ENCODE assay signal across 17 cellular contexts in genomic region chr11:70783821-70784220, GRCh38.
"Had no signal": no experiment of that assay in that cellular context is flagged by ENCODE, and none has a peak within 500 bp of the region (broad histone marks: within the 10 kb centered on the region; RNA-seq: fewer than 3 reads in every experiment).

No MANE protein-coding gene starts in this region.

- DNase-seq: colonic mucosa; cortex of kidney; effector CD4-positive, alpha-beta T cell; effector memory CD4-positive, alpha-beta T cell; foreskin keratinocyte; glutamatergic neuron; head of caudate nucleus; heart right ventricle; hippocampal formation; left cardiac atrium; left lung; left ventricle myocardium superior; lower lobe of right lung; mesenchymal stem cell; mucosa of descending colon had no signal

- H3K4me3 ChIP-seq: colonic mucosa, esophagus muscularis mucosa, gastroesophageal sphincter, heart right ventricle, left lung, lower lobe of right lung, mucosa of descending colon had no signal

- H3K27ac ChIP-seq: colonic mucosa, esophagus muscularis mucosa, foreskin keratinocyte, gastroesophageal sphincter, heart right ventricle, left lung, lower lobe of right lung had no signal

- H3K27me3 ChIP-seq: colonic mucosa, esophagus muscularis mucosa, foreskin keratinocyte, gastroesophageal sphincter, left lung had no signal

- H3K4me1 ChIP-seq: colonic mucosa, foreskin keratinocyte, gastroesophageal sphincter, heart right ventricle, left lung, lower lobe of right lung had no signal

- H3K9me3 ChIP-seq: colonic mucosa, esophagus muscularis mucosa, gastroesophageal sphincter, heart right ventricle, left lung, lower lobe of right lung, mucosa of descending colon had no signal

- H3K36me3 ChIP-seq: colonic mucosa, esophagus muscularis mucosa, gastroesophageal sphincter, heart right ventricle, left lung, lower lobe of right lung had no signal
